In genomic region chr1:204476563-204476962, GRCh38 we compare ENCODE assay signal across 15 cellular contexts. TPM values are rescaled to one million over a fixed set of nuclear protein-coding genes. Genes with fewer than 3 reads are reported as not detected.
DNase-seq lines count a peak whose midpoint lies in the region; ATAC-seq and TF ChIP-seq lines count a peak whose summit lies in the region.
"Had no signal": no experiment of that assay in that cellular context is flagged by ENCODE, and none has a peak within 500 bp of the region (broad histone marks: within the 10 kb centered on the region; RNA-seq: fewer than 3 reads in every experiment).

No MANE protein-coding gene starts in this region.

- peaks cover 5% of the 10 kb centered on the region for H3K36me3 Mint-ChIP-seq in central memory CD8-positive, alpha-beta T cell (ENCODE audit: insufficient read depth)

- in situ Hi-C loops in IMR-90 (cut with MboI; ENCODE audit: low sequenced_read_pairs), result no loop called here
- in situ Hi-C loops in mammary epithelial cell (cut with MboI; ENCODE audit: low sequenced_read_pairs in 2 of 2), result no loop called here

- H2BK5ac ChIP-seq in IMR-90 (ENCODE audit: low read depth, low read length, poor library complexity, severe bottlenecking), result no peak overlapping the region

- BruUV-seq in IMR-90 (replicated peaks; lab: Mats Ljungman, UMichigan), result no TSS peak
- no TSS peak for BruUV-seq in mammary epithelial cell (replicated peaks; lab: Mats Ljungman, UMichigan)

- H3K36me3 ChIP-seq in DND-41 (ENCODE audit: insufficient read depth, low read length) (peaks cover 14% of the 10 kb centered on the region; the same call in 1 of the 2 replicates), IMR-90 (ENCODE audit: control insufficient read depth, insufficient read depth, low read length) (no peaks in the 10 kb centered on the region), spleen (peaks cover 0 to 5% (median 0%) of the 10 kb centered on the region in 6 donors), tibial nerve (no peaks in the 10 kb centered on the region), mammary epithelial cell (ENCODE audit: insufficient read depth, low read length) (no peaks in the 10 kb centered on the region)
- H3K36me3 ChIP-seq: adrenal gland, sigmoid colon had no signal

- H2BK15ac ChIP-seq in IMR-90 (ENCODE audit: low read depth, low read length), result no peak overlapping the region

- H3K4me1 ChIP-seq in DND-41 (ENCODE audit: insufficient read depth, low read length), result peaks cover 28% of the 10 kb centered on the region
- peaks cover 6% of the 10 kb centered on the region; the same call in 1 of the 2 replicates for H3K4me1 ChIP-seq in IMR-90 (ENCODE audit: control insufficient read depth, insufficient read depth, low read length)
- H3K4me1 ChIP-seq in spleen, result peaks cover 61 to 89% (median 75%) of the 10 kb centered on the region in 6 donors
- H3K4me1 ChIP-seq in tibial nerve, result peaks cover 0 to 83% (median 41%) of the 10 kb centered on the region in 4 donors
- H3K4me1 ChIP-seq in mammary epithelial cell (ENCODE audit: insufficient read depth, low read length), result peaks cover 23% of the 10 kb centered on the region

- H3K4me3 ChIP-seq in DND-41 (ENCODE audit: low read depth in 1 of 2, low read length in 2 of 2) (no peak overlapping the region), IMR-90 (ENCODE audit: insufficient read depth, low read depth, low read length) (no peak overlapping the region), spleen (no peak overlapping the region), tibial nerve (no peak overlapping the region), mammary epithelial cell (replicated peaks in 1 of 3; ENCODE audit: insufficient read depth in 1 of 3, low read depth in 2 of 3, low read length in 3 of 3) (no peak overlapping the region)
- H3K4me3 ChIP-seq: adrenal gland, GM23248, sigmoid colon had no signal

- TF ChIP-seq RAD21 in IMR-90 (IDR thresholded peaks at IDR 0.05; ENCODE audit: low read length), result no peak

- no peaks in the 10 kb centered on the region for H3K27me3 Mint-ChIP-seq in central memory CD8-positive, alpha-beta T cell

- no peak for TF ChIP-seq POLR2A in IMR-90 (IDR thresholded peaks at IDR 0.05; ENCODE audit: low read depth, low read length)
- no peak for TF ChIP-seq POLR2A in spleen (IDR thresholded peaks at IDR 0.05)
- no peak for TF ChIP-seq POLR2A in tibial nerve (IDR thresholded peaks at IDR 0.05)

- peaks cover 72% of the 10 kb centered on the region for H3K4me1 Mint-ChIP-seq in central memory CD8-positive, alpha-beta T cell

- H2AFZ ChIP-seq in DND-41 (ENCODE audit: low read depth, low read length) (no peak overlapping the region), IMR-90 (replicated peaks; ENCODE audit: low read length, poor library complexity) (no peak overlapping the region), mammary epithelial cell (ENCODE audit: low read depth, low read length) (no peak overlapping the region)
- H2AFZ ChIP-seq: GM23248 had no signal

- no peaks in the 10 kb centered on the region for H3K79me1 ChIP-seq in IMR-90 (ENCODE audit: low read depth in 1 of 2, low read length in 2 of 2)

- H3K4me3 Mint-ChIP-seq in central memory CD8-positive, alpha-beta T cell, result no peak overlapping the region

- no peak overlapping the region for H3K56ac ChIP-seq in IMR-90 (ENCODE audit: extremely low read depth, insufficient read depth, low read length)

- H3K27ac Mint-ChIP-seq in central memory CD8-positive, alpha-beta T cell (ENCODE audit: low read depth), result peak overlapping the region; percentile 63

- H3K9ac ChIP-seq in DND-41 (ENCODE audit: low read depth, low read length) (no peak overlapping the region), IMR-90 (ENCODE audit: low read depth, low read length) (no peak overlapping the region), mammary epithelial cell (ENCODE audit: insufficient read depth, low read length) (no peak overlapping the region)
- H3K9ac ChIP-seq: GM23248 had no signal

- peak; percentile 39 for TF ChIP-seq CTCF in DND-41 (IDR thresholded peaks at IDR 0.05; ENCODE audit: borderline replicate concordance, extremely low read depth, low read length, poor library complexity, severe bottlenecking)
- TF ChIP-seq CTCF in IMR-90 (conservative IDR thresholded peaks at IDR 0.05; ENCODE audit: low read depth, low read length), result no peak
- no peak for TF ChIP-seq CTCF in spleen (IDR thresholded peaks at IDR 0.05 in 8 of 11, conservative IDR thresholded peaks at IDR 0.05 in 3 of 11)
- no peak for TF ChIP-seq CTCF in tibial nerve (IDR thresholded peaks at IDR 0.05)
- TF ChIP-seq CTCF in mammary epithelial cell (conservative IDR thresholded peaks at IDR 0.05 in 1 of 2, IDR thresholded peaks at IDR 0.05 in 1 of 2; ENCODE audit: extremely low read depth in 1 of 2, insufficient read depth in 1 of 2, low read depth in 1 of 2, low read length in 2 of 2), result no peak

- H3K27ac ChIP-seq in DND-41 (ENCODE audit: low read length), result no peak overlapping the region
- no peak overlapping the region for H3K27ac ChIP-seq in IMR-90 (ENCODE audit: insufficient read depth, low read length)
- H3K27ac ChIP-seq in spleen, result peak overlapping the region in 7 of 8 donors; percentile 13 to 83 (median 69)
- no peak overlapping the region for H3K27ac ChIP-seq in tibial nerve
- no peak overlapping the region for H3K27ac ChIP-seq in mammary epithelial cell (ENCODE audit: insufficient read depth, low read depth, low read length)
- H3K27ac ChIP-seq: GM23248, sigmoid colon had no signal

- no peak overlapping the region for H4K8ac ChIP-seq in IMR-90 (ENCODE audit: low read depth in 2 of 2, low read length in 2 of 2)

- H2AK5ac ChIP-seq in IMR-90 (ENCODE audit: low read depth, low read length), result no peak overlapping the region

- no peak for DNase-seq in DND-41
- no peak for DNase-seq in IMR-90
- no peak for DNase-seq in central memory CD8-positive, alpha-beta T cell (ENCODE audit: low spot score in 2 of 2)
- no peak for DNase-seq in spleen
- no peak for DNase-seq in tibial nerve (ENCODE audit: low spot score in 2 of 2)
- no peak for DNase-seq in mammary epithelial cell
- no peak for DNase-seq in dedifferentiated amniotic fluid mesenchymal stem cell (ENCODE audit: extremely low spot score)
- DNase-seq in NCI-H1930 (lab: John Stamatoyannopoulos, UW), result no peak
- DNase-seq: activated CD4-positive, CD25-positive, alpha-beta regulatory T cell; GM23248; islet precursor cell; Right ventricle myocardium superior; sigmoid colon; T-helper 1 cell had no signal

- H3K9me3 ChIP-seq in DND-41 (ENCODE audit: insufficient read depth, low read length, severe bottlenecking) (no peaks in the 10 kb centered on the region), IMR-90 (ENCODE audit: control insufficient read depth, insufficient read depth, low read length) (no peaks in the 10 kb centered on the region), spleen (no peaks in the 10 kb centered on the region), tibial nerve (no peaks in the 10 kb centered on the region), mammary epithelial cell (replicated peaks; ENCODE audit: insufficient read depth, low read length) (no peaks in the 10 kb centered on the region)
- H3K9me3 ChIP-seq: adrenal gland, sigmoid colon had no signal

- POLR2A ChIA-PET in IMR-90 (lab: Charles Lee; ENCODE audit: unreplicated experiment), result no interaction called here

- H3K14ac ChIP-seq in IMR-90 (replicated peaks; ENCODE audit: low read depth, low read length), result no peak overlapping the region

- no peak for ATAC-seq in DND-41 (ENCODE audit: insufficient read depth, low read depth)
- ATAC-seq in IMR-90 (ENCODE audit: low read depth), result no peak
- no peak for ATAC-seq in central memory CD8-positive, alpha-beta T cell (replicated peaks; ENCODE audit: extremely low read depth, poor library complexity, severe bottlenecking)

- H3K9me1 ChIP-seq in IMR-90 (ENCODE audit: insufficient read depth, low read length), result peaks cover 18% of the 10 kb centered on the region; the same call in 1 of the 2 replicates

- peaks cover 50% of the 10 kb centered on the region for H3K79me2 ChIP-seq in DND-41 (ENCODE audit: insufficient read depth, low read length)
- no peaks in the 10 kb centered on the region for H3K79me2 ChIP-seq in mammary epithelial cell (ENCODE audit: insufficient read depth, low read length)

- no peak overlapping the region for H2BK120ac ChIP-seq in IMR-90 (ENCODE audit: low read depth, low read length)

- intact Hi-C loops in IMR-90 (cut with micrococcal nuclease) (loop anchor here (2.0 kb wide), 1 partner anchor 20 kb away; no protein-coding TSS in a partner anchor), spleen (cut with DNase I; ENCODE audit: low total_unique reads) (no loop called here), mammary epithelial cell (cut with micrococcal nuclease) (no loop called here)

- H4K20me1 ChIP-seq in DND-41 (ENCODE audit: insufficient read depth, low read length) (peaks cover 27% of the 10 kb centered on the region), IMR-90 (ENCODE audit: insufficient read depth, low read length) (peaks cover 24% of the 10 kb centered on the region), mammary epithelial cell (ENCODE audit: insufficient read depth, low read length) (no peaks in the 10 kb centered on the region)

- CTCF ChIA-PET in IMR-90 (lab: Yijun Ruan, JAX), result no interaction called here
- CTCF ChIA-PET in mammary epithelial cell (lab: Charles Lee; ENCODE audit: low non-redundant PET), result no interaction called here

- H3K9me3 Mint-ChIP-seq in central memory CD8-positive, alpha-beta T cell, result no peaks in the 10 kb centered on the region

- H3K27me3 ChIP-seq in DND-41 (ENCODE audit: insufficient read depth, low read length, poor library complexity), result no peaks in the 10 kb centered on the region
- peaks cover 8% of the 10 kb centered on the region for H3K27me3 ChIP-seq in IMR-90 (ENCODE audit: control insufficient read depth, insufficient read depth, low read length)
- no peaks in the 10 kb centered on the region for H3K27me3 ChIP-seq in spleen (replicated peaks in 1 of 7)
- H3K27me3 ChIP-seq in tibial nerve, result no peaks in the 10 kb centered on the region
- no peaks in the 10 kb centered on the region for H3K27me3 ChIP-seq in mammary epithelial cell (ENCODE audit: insufficient read depth, low read length)
- H3K27me3 ChIP-seq: adrenal gland, sigmoid colon had no signal

- no peak for TF ChIP-seq EP300 in tibial nerve (IDR thresholded peaks at IDR 0.05)

- dilution Hi-C loops in IMR-90 (cut with HindIII; ENCODE audit: low sequenced_read_pairs, unreplicated experiment) (no loop called here), mammary epithelial cell (cut with HindIII; ENCODE audit: low sequenced_read_pairs) (no loop called here)

- no peak overlapping the region for H2BK20ac ChIP-seq in IMR-90 (ENCODE audit: low read depth, low read length)

- peak overlapping the region; percentile 31 for H2AK9ac ChIP-seq in IMR-90 (replicated peaks; ENCODE audit: low read depth, low read length, poor library complexity)

- H4K91ac ChIP-seq in IMR-90 (ENCODE audit: insufficient read depth, low read depth, low read length), result no peak overlapping the region

- no peak overlapping the region for H3K18ac ChIP-seq in IMR-90 (ENCODE audit: low read depth, low read length)

- H3K4ac ChIP-seq in IMR-90 (ENCODE audit: low read depth, low read length), result no peak overlapping the region

- 86% methylated on average over 2 of the region's 5 CpGs; no CpG with 5 or more reads in 1 of the 2 experiments for WGBS in IMR-90 (ENCODE audit: extremely low coverage in 2 of 2, insufficient read length in 1 of 2), 2 experiments
- WGBS in spleen, 5 donors, result 75 to 85% (median 76%) methylated on average over 5 of the region's 5 CpGs
- 77 to 87% methylated on average over 5 of the region's 5 CpGs for WGBS in tibial nerve, 2 donors
- 77% methylated on average over 5 of the region's 5 CpGs for WGBS in mammary epithelial cell (ENCODE audit: low coverage, missing lambda C conversion rate)

- H3K4me2 ChIP-seq in DND-41 (ENCODE audit: insufficient read depth, low read length) (no peak overlapping the region), IMR-90 (ENCODE audit: low read depth, low read length) (no peak overlapping the region), mammary epithelial cell (ENCODE audit: insufficient read depth, low read depth, low read length) (no peak overlapping the region)

- no peak overlapping the region for H4K5ac ChIP-seq in IMR-90 (ENCODE audit: low read depth, low read length)

- H3K23ac ChIP-seq in IMR-90 (ENCODE audit: low read depth, low read length), result no peak overlapping the region

RNA-seq across cellular contexts. Expression of gene PIK3C2B, which starts 18.0 kb away (rescaled TPM):
- 1.1 and 2.8 TPM in 2 replicates for total RNA-seq in IMR-90 (2012; rRNA removed)
- 2.9 and 4.3 TPM in 2 replicates for polyA plus RNA-seq in IMR-90 (2012; rRNA removed)
- polyA plus RNA-seq in IMR-90 (2012; cell fraction: cytosol; rRNA removed), result 1.6 and 3.2 TPM in 2 replicates
- polyA plus RNA-seq in IMR-90 (2012; cell fraction: nucleus; rRNA removed; ENCODE audit: low replicate concordance), result 5.1 and 6.9 TPM in 2 replicates
- 10 to 100 TPM; 45.8 to 72.2 (median 66.5) TPM for total RNA-seq in spleen
- polyA plus RNA-seq in spleen, result 10 to 100 TPM in 2 of 3 donors, 1 to 10 TPM in 1; 9.5 to 22.4 (median 10.8) TPM
- total RNA-seq in tibial nerve, result 10 to 100 TPM; 18.0 to 67.2 (median 32.5) TPM
- 10 to 100 TPM in 1 of 2 donors, 1 to 10 TPM in 1; 7.5 to 14.5 TPM for total RNA-seq in mammary epithelial cell
- 6.0 TPM for polyA plus RNA-seq in mammary epithelial cell
- polyA minus RNA-seq in mammary epithelial cell, result 9.3 TPM

RNA-seq across cellular contexts. Expression of gene MDM4, which starts 39.6 kb away (rescaled TPM):
- total RNA-seq in IMR-90 (2012; rRNA removed), result 19.2 and 20.1 TPM in 2 replicates
- polyA plus RNA-seq in IMR-90 (2012; rRNA removed), result 3.7 and 7.4 TPM in 2 replicates
- 0.76 and 1.6 TPM in 2 replicates for polyA plus RNA-seq in IMR-90 (2012; cell fraction: cytosol; rRNA removed)
- polyA plus RNA-seq in IMR-90 (2012; cell fraction: nucleus; rRNA removed; ENCODE audit: low replicate concordance), result 9.4 and 42.7 TPM in 2 replicates
- 100 to 1,000 TPM; 112 to 192 (median 163) TPM for total RNA-seq in spleen
- polyA plus RNA-seq in spleen, result 10 to 100 TPM; 10.6 to 16.8 (median 13.8) TPM
- 100 to 1,000 TPM in 2 of 4 donors, 10 to 100 TPM in 2; 83.0 to 113 (median 101) TPM for total RNA-seq in tibial nerve
- 10 to 100 TPM; 21.7 to 37.1 TPM for total RNA-seq in mammary epithelial cell
- polyA plus RNA-seq in mammary epithelial cell, result 5.1 TPM
- polyA minus RNA-seq in mammary epithelial cell, result 7.7 TPM

Comparison
In these comparisons a context has a peak if more than half of its experiments do, and no peak if none do; other contexts are left out.
1. H3K27ac ChIP-seq: peak in spleen (7 of 8); none in DND-41 (single experiment), IMR-90 (single experiment), tibial nerve (0 of 4) and mammary epithelial cell (single experiment).